In genomic region chr1:113191579-113192076, GRCh38 we compare ENCODE assay signal across 13 cellular contexts.
DNase-seq lines count a peak whose midpoint lies in the region; ATAC-seq lines count a peak whose summit lies in the region.
"Had no signal": no experiment of that assay in that cellular context is flagged by ENCODE, and none has a peak within 500 bp of the region (broad histone marks: within the 10 kb centered on the region; RNA-seq: fewer than 3 reads in every experiment).

No MANE protein-coding gene starts in this region.

- ATAC-seq in GM21529 (IDR thresholded peaks at IDR 0.05; ENCODE audit: unreplicated experiment) = peak; percentile 80
- ATAC-seq in esophagus mucosa = peak; percentile 86

- DNase-seq in DMS53 (lab: John Stamatoyannopoulos, UW) = peak; percentile 86
- DNase-seq in LHCN-M2 (ENCODE audit: low read depth) = peak; percentile 7
- no peak for DNase-seq in hepatic stellate cell (ENCODE audit: low spot score)
- DNase-seq in NCI-H1092 (lab: John Stamatoyannopoulos, UW) = no peak
- no peak for DNase-seq in AG08395 (ENCODE audit: low spot score)
- no peak for DNase-seq in activated CD4-positive, CD25-positive, alpha-beta regulatory T cell (lab: John Stamatoyannopoulos, UW)
- DNase-seq: Caco-2, H7, immature natural killer cell, NCI-H226, right lobe of liver had no signal

Comparison
In these comparisons a context has a peak if more than half of its experiments do, and no peak if none do; other contexts are left out.
1. DNase-seq: peak in DMS53 (single experiment) and LHCN-M2 (single experiment); none in hepatic stellate cell (single experiment), NCI-H1092 (single experiment), AG08395 (single experiment) and activated CD4-positive, CD25-positive, alpha-beta regulatory T cell (0 of 4).